Comparison of ENCODE assay signal across 1 cellular context in genomic region chr2:203209538-203209937, GRCh38.
TF ChIP-seq lines count a peak whose summit lies in the region.

No MANE protein-coding gene starts in this region.

TF ChIP-seq in IMR-90, 13 proteins besides CTCF, POLR2A, EP300 and RAD21 (continued from another document):
- TF ChIP-seq CEBPB (IDR thresholded peaks at IDR 0.05; ENCODE audit: low read depth, low read length), result peak; percentile 46
